7 cellular contexts compared by ENCODE assay signal in the genomic region with DNA sequence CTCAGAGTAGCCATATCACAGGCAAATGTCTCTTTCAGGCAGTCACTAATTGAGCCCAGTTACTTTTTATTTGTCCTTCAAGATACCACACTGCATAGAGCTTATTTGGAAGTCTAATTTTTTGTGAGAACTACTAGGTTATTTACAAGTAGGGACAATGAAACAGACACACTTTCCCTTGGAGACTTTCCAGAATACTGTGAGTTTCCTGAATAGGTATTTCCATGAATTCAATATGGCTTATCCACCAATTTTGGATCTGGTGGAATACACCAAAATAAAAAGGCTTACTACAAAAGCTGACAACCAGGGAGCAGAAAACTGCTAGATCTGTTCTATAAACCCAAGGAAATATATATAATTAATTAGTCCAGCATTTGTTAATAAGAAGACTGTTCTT.
"Had no signal": no experiment of that assay in that cellular context is flagged by ENCODE, and none has a peak within 500 bp of the region (broad histone marks: within the 10 kb centered on the region; RNA-seq: fewer than 3 reads in every experiment).

No MANE protein-coding gene starts in this region.

- DNase-seq: GM23248, GOT3, H7, HFFc6, KBM-7 had no signal

- H3K9me3 ChIP-seq: HAP-1 had no signal

- H3K9ac ChIP-seq: GM23248 had no signal

- H3K27ac ChIP-seq: GM23248, HL-60 had no signal

- H2AFZ ChIP-seq: GM23248 had no signal

- H3K4me3 ChIP-seq: GM23248, HAP-1 had no signal

- H3K36me3 ChIP-seq: HAP-1 had no signal
